ENCODE assay signal across 13 cellular contexts in genomic region chr6:135540207-135540877, GRCh38. TPM values are rescaled to one million over a fixed set of nuclear protein-coding genes. Genes with fewer than 3 reads are reported as not detected.
DNase-seq lines count a peak whose midpoint lies in the region; ATAC-seq, FAIRE-seq and TF ChIP-seq lines count a peak whose summit lies in the region.
"Had no signal": no experiment of that assay in that cellular context is flagged by ENCODE, and none has a peak within 500 bp of the region (broad histone marks: within the 10 kb centered on the region; RNA-seq: fewer than 3 reads in every experiment).

No MANE protein-coding gene starts in this region.

- peaks cover 0 to 5% of the 10 kb centered on the region in 2 donors for H3K4me1 ChIP-seq in kidney (ENCODE audit: control insufficient read depth in 1 of 2, insufficient read depth in 1 of 2, low read depth in 1 of 2, low read length in 2 of 2)

- H3K9me3 ChIP-seq in kidney (ENCODE audit: control insufficient read depth in 1 of 2, low read length in 2 of 2): no peaks in the 10 kb centered on the region
- H3K9me3 ChIP-seq: MG63, tibial artery had no signal

- intact Hi-C loops in kidney (cut with DNase I): no loop called here

- TF ChIP-seq CTCF in astrocyte of the cerebellum (IDR thresholded peaks at IDR 0.05; ENCODE audit: low read depth, low read length, missing control alignments) (peak; percentile 51), kidney (IDR thresholded peaks at IDR 0.05; ENCODE audit: borderline replicate concordance, extremely low read depth, insufficient read depth) (peak; percentile 17)

- no peak overlapping the region for H3K27ac ChIP-seq in kidney (ENCODE audit: low read depth in 2 of 2, low read length in 2 of 2)
- H3K27ac ChIP-seq: tibial artery had no signal

- H3K4me3 ChIP-seq in astrocyte of the cerebellum (ENCODE audit: low read depth, low read length): no peak overlapping the region
- H3K4me3 ChIP-seq in kidney (ENCODE audit: low read length in 2 of 2): no peak overlapping the region
- H3K4me3 ChIP-seq: MG63, tibial artery had no signal

- ATAC-seq in HG02623 (IDR thresholded peaks at IDR 0.05; ENCODE audit: unreplicated experiment): no peak
- ATAC-seq in HG02642 (IDR thresholded peaks at IDR 0.05; ENCODE audit: poor library complexity, unreplicated experiment): no peak
- no peak for ATAC-seq in GM21786 (IDR thresholded peaks at IDR 0.05; ENCODE audit: unreplicated experiment)
- ATAC-seq: activated T-helper 17 cell treated with anti-CD3 and anti-CD28 coated beads, Interleukin-2, amount 50 U/mL, for 72 hours had no signal

- no peaks in the 10 kb centered on the region for H3K36me3 ChIP-seq in kidney (ENCODE audit: control insufficient read depth in 1 of 2, insufficient read depth in 2 of 2, low read length in 2 of 2)
- H3K36me3 ChIP-seq: MG63, tibial artery had no signal

- FAIRE-seq in kidney (lab: Jason Lieb, UNC): no peak
- FAIRE-seq: keratinocyte had no signal

- no peak overlapping the region for H3K9ac ChIP-seq in kidney (ENCODE audit: low read length in 2 of 2)

- DNase-seq in ELR (ENCODE audit: low read depth) (peak; percentile 8), Kasumi-1 (lab: John Stamatoyannopoulos, UW) (peak; percentile 16 to 26), astrocyte of the cerebellum (ENCODE audit: low read depth) (peak; percentile 36), kidney (no peak), mesenteric fat pad (ENCODE audit: low spot score) (no peak)
- DNase-seq: effector CD8-positive, alpha-beta T cell; MG63; tibial artery had no signal

- in situ Hi-C loops in astrocyte of the cerebellum (cut with HindIII; ENCODE audit: low sequenced_read_pairs): no loop called here

RNA-seq across cellular contexts. Expression of gene AHI1, which starts 42.8 kb away (rescaled TPM):
- total RNA-seq in kidney: 28.5 TPM
- 9.1 TPM for polyA plus RNA-seq in kidney (ENCODE audit: insufficient read depth, low read depth, low replicate concordance)
- 30.7 TPM for total RNA-seq in mesenteric fat pad

Comparison
In these comparisons a context has a peak if more than half of its experiments do, and no peak if none do; other contexts are left out.
1. DNase-seq: peak in ELR (single experiment), Kasumi-1 (2 of 2) and astrocyte of the cerebellum (single experiment); none in kidney (single experiment) and mesenteric fat pad (single experiment).